1 cellular context compared by ENCODE assay signal in the genomic region with DNA sequence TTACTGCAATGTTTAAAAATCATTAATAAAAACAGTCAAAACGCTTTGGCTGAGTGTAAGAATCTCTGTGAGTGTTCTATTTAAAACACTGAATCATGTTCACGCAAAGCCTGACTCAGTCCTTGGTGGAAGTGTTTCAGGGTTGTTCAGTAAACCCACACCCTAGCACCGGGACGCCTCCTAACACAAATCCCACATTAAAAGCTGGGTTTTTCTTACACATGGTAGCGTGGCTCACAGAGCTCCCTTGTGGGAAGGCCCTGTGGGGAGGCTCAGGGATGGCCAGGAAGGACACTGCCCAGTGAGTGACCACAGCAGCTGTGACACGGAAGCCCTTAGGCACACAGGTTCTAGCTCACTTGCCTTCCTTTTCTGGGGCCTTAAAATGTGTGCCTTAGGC.
TF ChIP-seq lines count a peak whose summit lies in the region.

No MANE protein-coding gene starts in this region.

TF ChIP-seq in HCT116, 20 proteins besides CTCF, POLR2A, EP300 and RAD21 (continued from another document):
- TF ChIP-seq, protein P1, sequence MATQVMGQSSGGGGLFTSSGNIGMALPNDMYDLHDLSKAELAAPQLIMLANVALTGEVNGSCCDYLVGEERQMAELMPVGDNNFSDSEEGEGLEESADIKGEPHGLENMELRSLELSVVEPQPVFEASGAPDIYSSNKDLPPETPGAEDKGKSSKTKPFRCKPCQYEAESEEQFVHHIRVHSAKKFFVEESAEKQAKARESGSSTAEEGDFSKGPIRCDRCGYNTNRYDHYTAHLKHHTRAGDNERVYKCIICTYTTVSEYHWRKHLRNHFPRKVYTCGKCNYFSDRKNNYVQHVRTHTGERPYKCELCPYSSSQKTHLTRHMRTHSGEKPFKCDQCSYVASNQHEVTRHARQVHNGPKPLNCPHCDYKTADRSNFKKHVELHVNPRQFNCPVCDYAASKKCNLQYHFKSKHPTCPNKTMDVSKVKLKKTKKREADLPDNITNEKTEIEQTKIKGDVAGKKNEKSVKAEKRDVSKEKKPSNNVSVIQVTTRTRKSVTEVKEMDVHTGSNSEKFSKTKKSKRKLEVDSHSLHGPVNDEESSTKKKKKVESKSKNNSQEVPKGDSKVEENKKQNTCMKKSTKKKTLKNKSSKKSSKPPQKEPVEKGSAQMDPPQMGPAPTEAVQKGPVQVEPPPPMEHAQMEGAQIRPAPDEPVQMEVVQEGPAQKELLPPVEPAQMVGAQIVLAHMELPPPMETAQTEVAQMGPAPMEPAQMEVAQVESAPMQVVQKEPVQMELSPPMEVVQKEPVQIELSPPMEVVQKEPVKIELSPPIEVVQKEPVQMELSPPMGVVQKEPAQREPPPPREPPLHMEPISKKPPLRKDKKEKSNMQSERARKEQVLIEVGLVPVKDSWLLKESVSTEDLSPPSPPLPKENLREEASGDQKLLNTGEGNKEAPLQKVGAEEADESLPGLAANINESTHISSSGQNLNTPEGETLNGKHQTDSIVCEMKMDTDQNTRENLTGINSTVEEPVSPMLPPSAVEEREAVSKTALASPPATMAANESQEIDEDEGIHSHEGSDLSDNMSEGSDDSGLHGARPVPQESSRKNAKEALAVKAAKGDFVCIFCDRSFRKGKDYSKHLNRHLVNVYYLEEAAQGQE (IDR thresholded peaks at IDR 0.05; ENCODE audit: low read depth), result no peak
- TF ChIP-seq, protein P2, sequence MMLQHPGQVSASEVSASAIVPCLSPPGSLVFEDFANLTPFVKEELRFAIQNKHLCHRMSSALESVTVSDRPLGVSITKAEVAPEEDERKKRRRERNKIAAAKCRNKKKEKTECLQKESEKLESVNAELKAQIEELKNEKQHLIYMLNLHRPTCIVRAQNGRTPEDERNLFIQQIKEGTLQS (IDR thresholded peaks at IDR 0.05), result no peak
- TF ChIP-seq EGR1 (IDR thresholded peaks at IDR 0.05; ENCODE audit: low read depth) (no peak), JUND (IDR thresholded peaks at IDR 0.05) (no peak), EZH2 (IDR thresholded peaks at IDR 0.05) (no peak), SRF (IDR thresholded peaks at IDR 0.05; ENCODE audit: low read depth) (no peak), SIN3A (IDR thresholded peaks at IDR 0.05; ENCODE audit: low read depth) (no peak)
